8 cellular contexts compared by ENCODE assay signal in genomic region chr13:28138012-28138755, GRCh38.
DNase-seq lines count a peak whose midpoint lies in the region; ATAC-seq and TF ChIP-seq lines count a peak whose summit lies in the region.

A gene with protein sequence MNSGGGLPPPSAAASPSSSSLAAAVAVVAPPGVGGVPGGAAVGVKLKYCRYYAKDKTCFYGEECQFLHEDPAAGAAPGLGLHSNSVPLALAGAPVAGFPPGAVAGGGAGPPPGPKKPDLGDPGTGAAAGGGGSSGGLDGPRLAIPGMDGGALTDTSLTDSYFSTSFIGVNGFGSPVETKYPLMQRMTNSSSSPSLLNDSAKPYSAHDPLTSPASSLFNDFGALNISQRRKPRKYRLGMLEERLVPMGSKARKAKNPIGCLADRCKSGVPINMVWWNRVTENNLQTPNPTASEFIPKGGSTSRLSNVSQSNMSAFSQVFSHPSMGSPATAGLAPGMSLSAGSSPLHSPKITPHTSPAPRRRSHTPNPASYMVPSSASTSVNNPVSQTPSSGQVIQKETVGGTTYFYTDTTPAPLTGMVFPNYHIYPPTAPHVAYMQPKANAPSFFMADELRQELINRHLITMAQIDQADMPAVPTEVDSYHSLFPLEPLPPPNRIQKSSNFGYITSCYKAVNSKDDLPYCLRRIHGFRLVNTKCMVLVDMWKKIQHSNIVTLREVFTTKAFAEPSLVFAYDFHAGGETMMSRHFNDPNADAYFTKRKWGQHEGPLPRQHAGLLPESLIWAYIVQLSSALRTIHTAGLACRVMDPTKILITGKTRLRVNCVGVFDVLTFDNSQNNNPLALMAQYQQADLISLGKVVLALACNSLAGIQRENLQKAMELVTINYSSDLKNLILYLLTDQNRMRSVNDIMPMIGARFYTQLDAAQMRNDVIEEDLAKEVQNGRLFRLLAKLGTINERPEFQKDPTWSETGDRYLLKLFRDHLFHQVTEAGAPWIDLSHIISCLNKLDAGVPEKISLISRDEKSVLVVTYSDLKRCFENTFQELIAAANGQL (plus strand): TSS chr13:28138545. CDS start chr13:28138658, 113 bp downstream.

- peak; percentile 60 for ATAC-seq in HG03196 (IDR thresholded peaks at IDR 0.05; ENCODE audit: unreplicated experiment)

- peak within 1 kb of the TSS; percentile 90 for H3K4me3 ChIP-seq in AG10803 (ENCODE audit: low read length)

- H3K27me3 ChIP-seq in layer of hippocampus (ENCODE audit: control insufficient read depth, insufficient read depth, low read length), result no peaks in the 10 kb centered on the region

- TF ChIP-seq CTCF in AG10803 (conservative IDR thresholded peaks at IDR 0.05; ENCODE audit: low read length), result no peak

- DNase-seq in AG10803 (ENCODE audit: low read depth) (peak; percentile 89), NCI-H524 (lab: John Stamatoyannopoulos, UW) (peak; percentile 87 to 92)
- DNase-seq in activated CD4-positive, alpha-beta T cell treated with anti-CD3 and anti-CD28 coated beads for 4 hours, result peak; percentile 87 to 89
- peak; percentile 83 to 87 for DNase-seq in stimulated activated CD4-positive, alpha-beta T cell treated with anti-CD3 and anti-CD28 coated beads, Interleukin-1b, Interleukin-23, amount 100 ng/mL, for 4 hours (ENCODE audit: low read depth in 2 of 2)

- in situ Hi-C loops in GM18951 (cut with MboI; ENCODE audit: low sequenced_read_pairs, unreplicated experiment), result no loop called here

- TF ChIP-seq POLR2A in GM18951 (IDR thresholded peaks at IDR 0.05; ENCODE audit: extremely low read depth, insufficient read depth, insufficient read length), result peak; percentile 88

- H3K27ac ChIP-seq in cingulate gyrus (ENCODE audit: low read depth, low read length) (peak within 1 kb of the TSS; percentile 91), layer of hippocampus (ENCODE audit: low read depth, low read length) (peak within 1 kb of the TSS; percentile 96)

Comparison
In these comparisons a context has a peak if more than half of its experiments do, and no peak if none do; other contexts are left out.
1. Peak in every context shown above with its lines: DNase-seq, ATAC-seq, H3K4me3 ChIP-seq and H3K27ac ChIP-seq.